9 cellular contexts compared by ENCODE assay signal in genomic region chr15:31280037-31280830, GRCh38. TPM values are rescaled to one million over a fixed set of nuclear protein-coding genes. Genes with fewer than 3 reads are reported as not detected.
A peak's percentile ranks its signal among the peaks of the same experiment; 100 is the strongest.
DNase-seq lines count a peak whose midpoint lies in the region; ATAC-seq, FAIRE-seq and TF ChIP-seq lines count a peak whose summit lies in the region.
"Had no signal": no experiment of that assay in that cellular context is flagged by ENCODE, and none has a peak within 500 bp of the region (broad histone marks: within the 10 kb centered on the region; RNA-seq: fewer than 3 reads in every experiment).

No MANE protein-coding gene starts in this region.

- no peaks in the 10 kb centered on the region for H3K27me3 ChIP-seq in H1 (replicated peaks in 1 of 4; ENCODE audit: control insufficient read depth in 3 of 4, extremely low read depth in 1 of 4, insufficient read depth in 3 of 4, low read length in 3 of 4)

- WGBS in H1 (ENCODE audit: extremely low coverage in 1 of 2, insufficient coverage in 1 of 2, insufficient read length in 1 of 2, insufficient replicate concordance in 2 of 2, low coverage in 1 of 2, low lambda C conversion rate in 2 of 2, missing lambda C conversion rate in 1 of 2), 2 experiments = 83% methylated on average over 15 of the region's 16 CpGs; no CpG with 5 or more reads in 1 of the 2 experiments

- FAIRE-seq in H1 (lab: Jason Lieb, UNC) = no peak

- H2AK5ac ChIP-seq in H1 (ENCODE audit: low read depth, low read length) = no peak overlapping the region

- H3K4me3 Mint-ChIP-seq in activated T-helper 17 cell treated with anti-CD3 and anti-CD28 coated beads, Interleukin-2, amount 50 U/mL, for 72 hours = no peak overlapping the region
- H3K4me3 Mint-ChIP-seq: naive B cell had no signal

- peaks cover 2% of the 10 kb centered on the region; the same call in 1 of the 2 replicates for H3K23me2 ChIP-seq in H1 (ENCODE audit: low read depth, low read length)

- ATAC-seq in omental fat pad (ENCODE audit: low FRiP score) (no peak), GM18517 (IDR thresholded peaks at IDR 0.05; ENCODE audit: unreplicated experiment) (no peak)
- no peak for ATAC-seq in activated T-helper 17 cell treated with anti-CD3 and anti-CD28 coated beads, Interleukin-2, amount 50 U/mL, for 72 hours (replicated peaks)

- H3K4ac ChIP-seq in H1 (replicated peaks; ENCODE audit: insufficient read length, low read depth, low read length) = no peak overlapping the region

- no peaks in the 10 kb centered on the region for H3K4me1 Mint-ChIP-seq in activated T-helper 17 cell treated with anti-CD3 and anti-CD28 coated beads, Interleukin-2, amount 50 U/mL, for 72 hours

- no peak overlapping the region for H3K56ac ChIP-seq in H1 (replicated peaks; ENCODE audit: insufficient read length, low read depth, low read length)

- TF ChIP-seq POLR2A in H1 (IDR thresholded peaks at IDR 0.05; ENCODE audit: control extremely low read depth in 1 of 2, low read depth in 2 of 2, low read length in 2 of 2) = no peak

- peaks cover 0 to 3% (median 0%) of the 10 kb centered on the region in 4 experiments; a peak in 1 of 7 replicates for H3K4me1 ChIP-seq in H1 (replicated peaks in 1 of 4; ENCODE audit: control insufficient read depth in 3 of 4, insufficient read depth in 4 of 4, low read length in 3 of 4)

- H3K27me3 Mint-ChIP-seq in activated T-helper 17 cell treated with anti-CD3 and anti-CD28 coated beads, Interleukin-2, amount 50 U/mL, for 72 hours = no peaks in the 10 kb centered on the region

- no peak overlapping the region for H3K4me3 ChIP-seq in H1 (ENCODE audit: extremely low read depth in 1 of 4, insufficient read depth in 2 of 4, low read depth in 3 of 4, low read length in 4 of 4)

- no peaks in the 10 kb centered on the region; a peak in 1 of 4 replicates for H3K9me3 ChIP-seq in H1 (ENCODE audit: insufficient read depth in 2 of 2, low read depth in 1 of 2, low read length in 1 of 2)

- H3K4me2 ChIP-seq in H1 (ENCODE audit: insufficient read depth in 1 of 2, low read depth in 2 of 2, low read length in 2 of 2) = no peak overlapping the region

- H3K36me3 Mint-ChIP-seq in activated T-helper 17 cell treated with anti-CD3 and anti-CD28 coated beads, Interleukin-2, amount 50 U/mL, for 72 hours (ENCODE audit: low read depth) = no peaks in the 10 kb centered on the region
- H3K36me3 Mint-ChIP-seq: naive B cell had no signal

- no peak overlapping the region for H2BK5ac ChIP-seq in H1 (ENCODE audit: low read depth, low read length)

- CTCF ChIA-PET in H1 (lab: Charles Lee; ENCODE audit: partially characterized antibody) = interaction anchor here (0.8 to 1.1 kb wide), 5 partner anchors 11 to 208 kb away, joined by 3 to 5 read pairs (median 3); no protein-coding TSS in a partner anchor

- no peak for TF ChIP-seq RAD21 in H1 (IDR thresholded peaks at IDR 0.05 in 1 of 2, conservative IDR thresholded peaks at IDR 0.05 in 1 of 2; ENCODE audit: low read depth in 2 of 2, low read length in 2 of 2)

- no peak overlapping the region for H2BK15ac ChIP-seq in H1 (ENCODE audit: low read length)

- H3K79me1 ChIP-seq in H1 (ENCODE audit: low read depth, low read length) = no peaks in the 10 kb centered on the region

- H3K18ac ChIP-seq in H1 (ENCODE audit: extremely low read depth, low read length) = no peak overlapping the region

- no peak overlapping the region for H2BK20ac ChIP-seq in H1 (ENCODE audit: low read length)

- no peak overlapping the region for H3K27ac Mint-ChIP-seq in activated T-helper 17 cell treated with anti-CD3 and anti-CD28 coated beads, Interleukin-2, amount 50 U/mL, for 72 hours
- H3K27ac Mint-ChIP-seq: naive B cell had no signal

- POLR2A ChIA-PET in H1 (lab: Charles Lee; ENCODE audit: partially characterized antibody) = interaction anchor here (1.1 kb wide), 1 partner anchor 11 kb away, joined by 3 read pairs; no protein-coding TSS in a partner anchor

- no peak overlapping the region for H3K14ac ChIP-seq in H1 (ENCODE audit: insufficient read length)

- TF ChIP-seq CTCF in H1 (IDR thresholded peaks at IDR 0.05; ENCODE audit: control extremely low read depth in 1 of 3, insufficient read depth in 1 of 3, low read depth in 1 of 3, low read length in 3 of 3) (no peak), omental fat pad (IDR thresholded peaks at IDR 0.05) (no peak)

- no peak overlapping the region for H3K23ac ChIP-seq in H1 (ENCODE audit: insufficient read length)

- H4K5ac ChIP-seq in H1 (ENCODE audit: insufficient read length, low read depth, low read length) = no peak overlapping the region

- H2BK12ac ChIP-seq in H1 (ENCODE audit: low read depth, low read length) = 0 out of 2 replicates have a peak overlapping the region, but pooled peaks have one; percentile 1

- H4K20me1 ChIP-seq in H1 (replicated peaks in 1 of 2; ENCODE audit: control insufficient read depth in 1 of 2, insufficient read depth in 2 of 2, low read length in 2 of 2) = no peaks in the 10 kb centered on the region

- DNase-seq in DMS153 (lab: John Stamatoyannopoulos, UW) = peak; percentile 90
- DNase-seq in NCI-H2171 (lab: John Stamatoyannopoulos, UW) = peak; percentile 97
- DNase-seq in H1 (ENCODE audit: low read depth in 1 of 2, low spot score in 2 of 2) = peak in 1 of 2 experiments; percentile 43
- peak; percentile 20 for DNase-seq in omental fat pad (ENCODE audit: low spot score)
- DNase-seq in DMS53 treated with DMSO at 0.1 percent for 48 hours (lab: John Stamatoyannopoulos, UW; ENCODE audit: unreplicated experiment) = no peak
- no peak for DNase-seq in T-helper 2 cell
- DNase-seq: naive B cell had no signal

- no peaks in the 10 kb centered on the region for H3K36me3 ChIP-seq in H1 (ENCODE audit: control insufficient read depth in 2 of 4, insufficient read depth in 4 of 4, low read length in 3 of 4)

- no peak overlapping the region for H2BK120ac ChIP-seq in H1 (replicated peaks; ENCODE audit: low read depth, low read length)

- no peaks in the 10 kb centered on the region for H3K9me3 Mint-ChIP-seq in activated T-helper 17 cell treated with anti-CD3 and anti-CD28 coated beads, Interleukin-2, amount 50 U/mL, for 72 hours

- no peak overlapping the region for H3K9ac ChIP-seq in H1 (replicated peaks in 1 of 4; ENCODE audit: extremely low read depth in 1 of 4, low read depth in 3 of 4, low read length in 3 of 4)

- no peak overlapping the region for H4K91ac ChIP-seq in H1 (replicated peaks; ENCODE audit: insufficient read length, low read length)

- H3K79me2 ChIP-seq in H1 (ENCODE audit: control insufficient read depth in 1 of 2, insufficient read depth in 2 of 2, low read length in 2 of 2) = no peaks in the 10 kb centered on the region

- H4K8ac ChIP-seq in H1 (ENCODE audit: extremely low read depth, insufficient read depth, low read length) = no peak overlapping the region

- H3K27ac ChIP-seq in H1 (ENCODE audit: low read depth, low read length) = no peak overlapping the region

- no peak overlapping the region for H2AFZ ChIP-seq in H1 (ENCODE audit: low read length)

- TF ChIP-seq EP300 in H1 (IDR thresholded peaks at IDR 0.05; ENCODE audit: borderline replicate concordance in 1 of 2, low read depth in 2 of 2, low read length in 2 of 2) = no peak

TF ChIP-seq in H1, 55 proteins besides CTCF, POLR2A, EP300 and RAD21 (continues in another document):
- TF ChIP-seq HDAC6 (IDR thresholded peaks at IDR 0.05; ENCODE audit: low read depth, low read length) (no peak), CBX5 (IDR thresholded peaks at IDR 0.05; ENCODE audit: low read depth, low read length) (no peak), BCL11A (IDR thresholded peaks at IDR 0.05; ENCODE audit: low read depth in 2 of 2, low read length in 2 of 2) (no peak), ATF3 (IDR thresholded peaks at IDR 0.05; ENCODE audit: insufficient read depth, low read depth, low read length) (no peak), RFX5 (IDR thresholded peaks at IDR 0.05; ENCODE audit: borderline replicate concordance, low read depth, low read length) (no peak), TEAD4 (IDR thresholded peaks at IDR 0.05; ENCODE audit: low read depth, low read length) (no peak), GTF2F1 (IDR thresholded peaks at IDR 0.05; ENCODE audit: borderline replicate concordance, low read depth, low read length) (no peak), SP4 (IDR thresholded peaks at IDR 0.05; ENCODE audit: low read length) (no peak), SIX5 (IDR thresholded peaks at IDR 0.05; ENCODE audit: low read depth, low read length) (no peak), BRCA1 (IDR thresholded peaks at IDR 0.05; ENCODE audit: low read depth, low read length) (no peak), POLR2AphosphoS5 (IDR thresholded peaks at IDR 0.05; ENCODE audit: low read depth, low read length) (no peak), NANOG (IDR thresholded peaks at IDR 0.05; ENCODE audit: insufficient read depth, low read depth, low read length, poor library complexity, severe bottlenecking) (no peak), YY1 (IDR thresholded peaks at IDR 0.05; ENCODE audit: low read depth, low read length) (no peak), ASH2L (IDR thresholded peaks at IDR 0.05; ENCODE audit: low read length) (no peak), TAF7 (optimal IDR thresholded peaks at IDR 0.05; ENCODE audit: borderline replicate concordance, low read depth, low read length) (no peak), USF2 (IDR thresholded peaks at IDR 0.05; ENCODE audit: low read length) (no peak)

RNA-seq across cellular contexts. Expression of gene KLF13, which starts 46.4 kb away (rescaled TPM):
- 32.4 and 33.4 TPM in 2 replicates for total RNA-seq in H1 (2021; fragmentation: NEBNext Ultra II Directional; extraction: Animal tissue kit (Norgen Biotek cat#: 25700))
- polyA plus RNA-seq in H1 (2011; rRNA removed) = 15.7 and 18.3 TPM in 2 replicates
- 16.2 TPM for polyA plus RNA-seq in H1 (2011; cell fraction: cytosol; rRNA removed)
- polyA plus RNA-seq in H1 (2011; cell fraction: nucleus; rRNA removed) = 17.3 TPM
- 21.5 to 39.3 TPM (median 24.4 TPM) in 4 replicates for polyA plus RNA-seq in H1 (2012, experiment 1 of 2)
- 13.0 TPM for polyA plus RNA-seq in H1 (2012, experiment 2 of 2)
- 34.5 TPM for polyA plus RNA-seq in H1 (2013, experiment 1 of 2)
- polyA plus RNA-seq in H1 (2013, experiment 2 of 2) = 37.8 TPM
- polyA minus RNA-seq in H1 (2011; rRNA and poly(A)+ RNA removed) = 15.4 and 21.4 TPM in 2 replicates
- polyA minus RNA-seq in H1 (2011; cell fraction: cytosol; rRNA and poly(A)+ RNA removed) = 21.7 TPM
- 10.9 TPM for polyA minus RNA-seq in H1 (2011; cell fraction: nucleus; rRNA and poly(A)+ RNA removed)
- total RNA-seq in omental fat pad = 10 to 100 TPM; 49.7 to 67.5 (median 62.3) TPM
- 100 to 1,000 TPM; 101 to 119 TPM for total RNA-seq in activated T-helper 17 cell treated with anti-CD3 and anti-CD28 coated beads, Interleukin-2, amount 50 U/mL, for 72 hours

Comparison
In these comparisons a context has a peak if more than half of its experiments do, and no peak if none do; other contexts are left out.
1. DNase-seq: peak in DMS153 (single experiment), NCI-H2171 (single experiment) and omental fat pad (single experiment); none in DMS53 treated with DMSO at 0.1 percent for 48 hours (single experiment) and T-helper 2 cell (0 of 5).